27 cellular contexts compared by ENCODE assay signal in genomic region chr2:38932586-38932985, GRCh38.
"Had no signal": no experiment of that assay in that cellular context is flagged by ENCODE, and none has a peak within 500 bp of the region (broad histone marks: within the 10 kb centered on the region; RNA-seq: fewer than 3 reads in every experiment).

No MANE protein-coding gene starts in this region.

- H3K27me3 ChIP-seq: esophagus squamous epithelium, heart right ventricle, left lung, neutrophil, sigmoid colon, spleen, testis, tibial nerve, upper lobe of right lung, vagina had no signal

- H2AFZ ChIP-seq: parathyroid adenoma had no signal

- H3K9me3 ChIP-seq: esophagus squamous epithelium, heart right ventricle, left lung, mucosa of descending colon, neutrophil, sigmoid colon, spleen, testis, tibial nerve, upper lobe of right lung, vagina had no signal

- H3K79me2 ChIP-seq: parathyroid adenoma had no signal

- H3K27ac ChIP-seq: coronary artery, esophagus squamous epithelium, heart right ventricle, left lung, neutrophil, parathyroid adenoma, sigmoid colon, spleen, testis, tibial nerve, upper lobe of right lung, vagina had no signal

- DNase-seq: dermis blood vessel endothelial cell; effector memory CD8-positive, alpha-beta T cell; erythroblast; esophagus squamous epithelium; foreskin melanocyte; glutamatergic neuron; heart right ventricle; hippocampal formation; left cardiac atrium; left lung; mesenchymal stem cell; mucosa of descending colon; naive B cell; sigmoid colon; spleen; stimulated activated CD4-positive, alpha-beta T cell treated with anti-CD3 and anti-CD28 coated beads, Interleukin-4, amount 100 ng/mL, for 4 hours; stimulated activated naive CD8-positive, alpha-beta T cell treated with anti-CD3 and anti-CD28 coated beads, Interleukin-15, Interleukin-2, amounts not matched to agents 100 U/mL and 50 U/mL, for 24 hours; substantia nigra; testis; upper lobe of right lung had no signal

- ATAC-seq: effector memory CD8-positive, alpha-beta T cell; heart right ventricle; left cardiac atrium; left lung; mucosa of descending colon; natural killer cell treated with Interleukin-12 subunit alpha and Interleukin-12 subunit beta and Interleukin-15 and Interleukin-18, amount 100 ng/mL, for 72 hours; stimulated activated memory B cell treated with anti-CD40 and anti-IgM and Interleukin-4, amounts not matched to agents 10 μg/mL and 1 μg/mL and 100 μg/mL, for 72 hours; stimulated activated naive CD8-positive, alpha-beta T cell treated with anti-CD3 and anti-CD28 coated beads, Interleukin-15, Interleukin-2, amounts not matched to agents 100 U/mL and 50 U/mL, for 24 hours; upper lobe of right lung had no signal

- H3K4me1 ChIP-seq: esophagus squamous epithelium, left lung, parathyroid adenoma, sigmoid colon, spleen, testis, tibial nerve, upper lobe of right lung, vagina had no signal

- H3K36me3 ChIP-seq: esophagus squamous epithelium, left lung, neutrophil, sigmoid colon, spleen, upper lobe of right lung, vagina had no signal

- H3K9ac ChIP-seq: parathyroid adenoma had no signal

- H3K4me3 ChIP-seq: coronary artery, esophagus squamous epithelium, heart right ventricle, left lung, mucosa of descending colon, sigmoid colon, spleen, testis, tibial nerve, upper lobe of right lung, vagina had no signal
